ENCODE assay signal across 1 cellular context in genomic region chr5:55140908-55141665, GRCh38.
TF ChIP-seq lines count a peak whose summit lies in the region.

No MANE protein-coding gene starts in this region.

TF ChIP-seq in IMR-90, 13 proteins besides CTCF, POLR2A, EP300 and RAD21:
- TF ChIP-seq SMC3 (IDR thresholded peaks at IDR 0.05; ENCODE audit: low read depth, low read length) (no peak), ELK1 (IDR thresholded peaks at IDR 0.05; ENCODE audit: borderline replicate concordance, low read depth, low read length) (no peak), NFE2L2 (IDR thresholded peaks at IDR 0.05; ENCODE audit: low read depth, low read length) (no peak), BHLHE40 (IDR thresholded peaks at IDR 0.05; ENCODE audit: low read depth, low read length) (no peak), RFX5 (IDR thresholded peaks at IDR 0.05; ENCODE audit: low read depth, low read length) (no peak), MXI1 (IDR thresholded peaks at IDR 0.05; ENCODE audit: borderline replicate concordance, low read depth, low read length) (no peak), CHD1 (IDR thresholded peaks at IDR 0.05; ENCODE audit: low read depth, low read length) (no peak), CEBPB (IDR thresholded peaks at IDR 0.05; ENCODE audit: low read depth, low read length) (no peak), FOS (IDR thresholded peaks at IDR 0.05; ENCODE audit: low read depth, low read length) (no peak), MAFK (IDR thresholded peaks at IDR 0.05; ENCODE audit: low read depth, low read length) (no peak), MAZ (IDR thresholded peaks at IDR 0.05; ENCODE audit: borderline replicate concordance, low read depth, low read length) (no peak), RCOR1 (IDR thresholded peaks at IDR 0.05; ENCODE audit: insufficient replicate concordance, low read length) (no peak)
- TF ChIP-seq, protein P1, sequence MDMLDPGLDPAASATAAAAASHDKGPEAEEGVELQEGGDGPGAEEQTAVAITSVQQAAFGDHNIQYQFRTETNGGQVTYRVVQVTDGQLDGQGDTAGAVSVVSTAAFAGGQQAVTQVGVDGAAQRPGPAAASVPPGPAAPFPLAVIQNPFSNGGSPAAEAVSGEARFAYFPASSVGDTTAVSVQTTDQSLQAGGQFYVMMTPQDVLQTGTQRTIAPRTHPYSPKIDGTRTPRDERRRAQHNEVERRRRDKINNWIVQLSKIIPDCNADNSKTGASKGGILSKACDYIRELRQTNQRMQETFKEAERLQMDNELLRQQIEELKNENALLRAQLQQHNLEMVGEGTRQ (IDR thresholded peaks at IDR 0.05; ENCODE audit: low read depth, low read length): no peak
